In the genomic region with DNA sequence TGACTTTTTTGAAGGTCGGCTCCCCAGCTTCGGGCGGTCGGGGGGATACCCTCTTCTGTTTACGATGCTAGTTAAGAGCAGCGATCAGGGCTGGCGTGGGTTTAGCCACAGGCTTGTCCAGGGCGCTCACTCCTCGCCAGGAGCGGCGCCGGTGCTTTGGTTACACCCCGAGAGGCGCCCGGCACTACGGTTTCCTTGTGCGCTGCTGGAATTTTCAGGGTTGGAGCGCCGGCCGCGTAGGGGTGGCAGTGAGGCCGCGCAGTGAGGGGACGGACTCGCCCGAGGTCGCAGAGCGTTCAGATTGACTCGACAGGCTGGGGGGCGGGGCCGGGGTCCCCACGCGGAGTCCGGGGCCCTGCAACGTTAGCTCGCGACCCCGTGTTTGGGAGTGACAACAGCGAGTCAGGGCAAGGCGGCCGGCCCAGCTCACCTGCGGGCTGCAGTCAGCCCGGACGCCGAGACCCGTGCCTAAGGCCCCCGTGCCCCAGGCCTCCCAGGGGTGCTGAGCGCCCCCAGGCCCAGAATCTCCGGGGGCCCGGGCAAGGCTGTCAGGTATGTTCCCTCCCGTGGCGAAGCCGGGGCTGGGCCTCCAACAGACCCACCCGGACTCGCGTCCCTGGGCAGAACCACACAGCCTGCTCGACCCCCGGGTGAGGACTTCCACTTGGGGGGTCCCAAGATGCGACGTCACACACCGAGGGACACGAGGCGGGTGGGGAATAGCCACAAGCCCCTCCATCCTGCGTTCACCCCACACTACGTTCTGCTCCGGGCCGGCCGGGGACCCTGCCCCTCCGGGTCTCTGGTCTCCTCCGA, we compare ENCODE assay signal across 8 cellular contexts. TPM values are rescaled to one million over a fixed set of nuclear protein-coding genes. Genes with fewer than 3 reads are reported as not detected.
A peak's percentile ranks its signal among the peaks of the same experiment; 100 is the strongest.
DNase-seq lines count a peak whose midpoint lies in the region; ATAC-seq and TF ChIP-seq lines count a peak whose summit lies in the region.

No MANE protein-coding gene starts in this region.

- CTCF ChIA-PET in BJ (lab: Yijun Ruan, JAX): no interaction called here
- CTCF ChIA-PET in Panc1 (lab: Charles Lee): interaction anchor here (0.6 kb wide), 1 partner anchor 285 kb away, joined by 3 read pairs; no protein-coding TSS in a partner anchor

- H3K27ac ChIP-seq in Panc1 (ENCODE audit: low read length): peak overlapping the region; percentile 94
- peak overlapping the region; percentile 95 to 100 for H3K27ac ChIP-seq in ascending aorta
- H3K27ac ChIP-seq in right atrium auricular region: peak overlapping the region; percentile 98 to 100

- H3K4me3 ChIP-seq in BJ (ENCODE audit: low read depth, low read length): peak overlapping the region; percentile 55
- peak overlapping the region; percentile 66 to 68 for H3K4me3 ChIP-seq in Panc1 (ENCODE audit: low read depth in 2 of 2, low read length in 2 of 2)
- H3K4me3 ChIP-seq in ascending aorta: peak overlapping the region; percentile 81 to 96
- peak overlapping the region; percentile 67 to 94 for H3K4me3 ChIP-seq in right atrium auricular region

- intact Hi-C loops in Panc1 (cut with micrococcal nuclease; ENCODE audit: unreplicated experiment): no loop called here
- intact Hi-C loops in ascending aorta (cut with DNase I): loop anchor here (1.0 to 10.0 kb wide), 5 partner anchors 39 to 351 kb away; a partner anchor contains a TSS

- in situ Hi-C loops in Panc1 (cut with HindIII; ENCODE audit: low pct_unique_long_range_greater_than_20kb, low sequenced_read_pairs): no loop called here

- H3K36me3 ChIP-seq in BJ (ENCODE audit: control insufficient read depth, insufficient read depth, low read length) (peaks cover 33% of the 10 kb centered on the region), Panc1 (ENCODE audit: control insufficient read depth, insufficient read depth, low read length) (peaks cover 31% of the 10 kb centered on the region), ascending aorta (peaks cover 31 to 36% of the 10 kb centered on the region in 2 donors), right atrium auricular region (peaks cover 35% of the 10 kb centered on the region)

- no TSS peak for BruUV-seq in Panc1 (replicated peaks; lab: Mats Ljungman, UMichigan)

- no peaks in the 10 kb centered on the region for H3K27me3 ChIP-seq in BJ (ENCODE audit: control insufficient read depth, insufficient read depth, low read length)
- no peaks in the 10 kb centered on the region for H3K27me3 ChIP-seq in Panc1 (ENCODE audit: control insufficient read depth, insufficient read depth, low read length)
- H3K27me3 ChIP-seq in ascending aorta: no peaks in the 10 kb centered on the region
- H3K27me3 ChIP-seq in right atrium auricular region: no peaks in the 10 kb centered on the region

- DNase-seq in BJ (ENCODE audit: low read depth) (no peak), Panc1 (ENCODE audit: low read depth, low spot score) (no peak), ascending aorta (ENCODE audit: low spot score in 2 of 2) (peak in 1 of 2 donors; percentile 85), right atrium auricular region (ENCODE audit: low spot score) (peak; percentile 73), pons (ENCODE audit: low spot score) (peak; percentile 46)

- H3K4me1 ChIP-seq in Panc1 (ENCODE audit: control insufficient read depth, insufficient read depth, low read length) (peaks cover 35% of the 10 kb centered on the region), ascending aorta (peaks cover 5 to 29% of the 10 kb centered on the region in 2 donors), right atrium auricular region (peaks cover 0 to 64% of the 10 kb centered on the region in 2 donors)

- POLR2A ChIA-PET in BJ (lab: Charles Lee): interaction anchor here (1.5 kb wide), 1 partner anchor 53 kb away, joined by 4 read pairs; no protein-coding TSS in a partner anchor
- POLR2A ChIA-PET in Panc1 (lab: Charles Lee): interaction anchor here (0.7 kb wide), 2 partner anchors 119 to 369 kb away, joined by 3 to 5 read pairs; a partner anchor contains a TSS

- H3K9me3 ChIP-seq in Panc1 (ENCODE audit: control insufficient read depth, insufficient read depth, low read depth, low read length) (no peaks in the 10 kb centered on the region), ascending aorta (no peaks in the 10 kb centered on the region), right atrium auricular region (no peaks in the 10 kb centered on the region)

- TF ChIP-seq CTCF in BJ (IDR thresholded peaks at IDR 0.05; ENCODE audit: insufficient read depth, low read depth, low read length) (no peak), Panc1 (IDR thresholded peaks at IDR 0.05) (no peak), ascending aorta (IDR thresholded peaks at IDR 0.05) (no peak), right atrium auricular region (IDR thresholded peaks at IDR 0.05) (peak in 1 of 2 donors; percentile 13)

- ATAC-seq in GM21423 (IDR thresholded peaks at IDR 0.05; ENCODE audit: unreplicated experiment): peak; percentile 0
- peak; percentile 9 for ATAC-seq in Panc1
- no peak for ATAC-seq in HG03196 (IDR thresholded peaks at IDR 0.05; ENCODE audit: unreplicated experiment)
- ATAC-seq in HG02759 (IDR thresholded peaks at IDR 0.05; ENCODE audit: unreplicated experiment): no peak

RNA-seq across cellular contexts. Expression of a gene that starts 1.3 kb away (rescaled TPM):
- polyA plus RNA-seq in BJ (2011; rRNA removed): 2,988 and 3,774 TPM in 2 replicates
- 4,016 and 6,647 TPM in 2 replicates for polyA minus RNA-seq in BJ (2011; rRNA and poly(A)+ RNA removed)
- total RNA-seq in Panc1 (2021; ENCODE audit: unreplicated experiment): 4,502 TPM
- 6,760 TPM for polyA plus RNA-seq in Panc1 (2012; ENCODE audit: insufficient read length)
- total RNA-seq in ascending aorta: 6,075 TPM
- 1,000 to 10,000 TPM; 1,076 to 1,610 TPM for total RNA-seq in right atrium auricular region

RNA-seq across cellular contexts. Expression of a gene that starts 14.3 kb away (rescaled TPM):
- polyA plus RNA-seq in BJ (2011; rRNA removed): 1.1 and 1.3 TPM in 2 replicates
- 1.3 and 1.9 TPM in 2 replicates for polyA minus RNA-seq in BJ (2011; rRNA and poly(A)+ RNA removed)
- total RNA-seq in Panc1 (2021; ENCODE audit: unreplicated experiment) (1.2 TPM), ascending aorta (not detected), right atrium auricular region (under 1 TPM; 0.63 to 0.74 TPM)
- polyA plus RNA-seq in Panc1 (2012; ENCODE audit: insufficient read length): 9.6 TPM

RNA-seq across cellular contexts. Expression of a gene that starts 38.3 kb away (rescaled TPM):
- polyA plus RNA-seq in BJ (2011; rRNA removed): 7.5 and 11.2 TPM in 2 replicates
- 9.0 and 10.3 TPM in 2 replicates for polyA minus RNA-seq in BJ (2011; rRNA and poly(A)+ RNA removed)
- total RNA-seq in Panc1 (2021; ENCODE audit: unreplicated experiment): 265 TPM
- 232 TPM for polyA plus RNA-seq in Panc1 (2012; ENCODE audit: insufficient read length)
- 75.6 TPM for total RNA-seq in ascending aorta
- total RNA-seq in right atrium auricular region: 10 to 100 TPM; 12.8 to 13.7 TPM

Comparison
In these comparisons a context has a peak if more than half of its experiments do, and no peak if none do; other contexts are left out.
1. DNase-seq: peak in right atrium auricular region (single experiment) and pons (single experiment); none in BJ (single experiment) and Panc1 (single experiment).
2. ATAC-seq: peak in GM21423 (single experiment) and Panc1 (single experiment); none in HG03196 (single experiment) and HG02759 (single experiment).
3. Peak in every context shown above with its lines, with median percentiles within 50 percentile points of each other: H3K4me3 ChIP-seq and H3K27ac ChIP-seq.